15 cellular contexts compared by ENCODE assay signal in genomic region chr13:31920301-31920818, GRCh38.
DNase-seq lines count a peak whose midpoint lies in the region; ATAC-seq and TF ChIP-seq lines count a peak whose summit lies in the region.
"Had no signal": no experiment of that assay in that cellular context is flagged by ENCODE, and none has a peak within 500 bp of the region (broad histone marks: within the 10 kb centered on the region; RNA-seq: fewer than 3 reads in every experiment).

No MANE protein-coding gene starts in this region.

- TF ChIP-seq CTCF in fibroblast of lung (conservative IDR thresholded peaks at IDR 0.05 in 1 of 2, IDR thresholded peaks at IDR 0.05 in 1 of 2; ENCODE audit: low read depth in 1 of 2, low read length in 2 of 2): no peak

- H3K79me2 ChIP-seq in fibroblast of lung (ENCODE audit: control insufficient read depth, insufficient read depth, low read length): no peaks in the 10 kb centered on the region

- no peaks in the 10 kb centered on the region for H3K4me1 ChIP-seq in fibroblast of lung (ENCODE audit: control insufficient read depth, extremely low read depth, insufficient read depth, low read length)

- peak overlapping the region; percentile 15 for H3K4me2 ChIP-seq in fibroblast of lung (ENCODE audit: extremely low read depth, insufficient read depth, low read length)

- no peaks in the 10 kb centered on the region for H3K36me3 ChIP-seq in fibroblast of lung (ENCODE audit: control insufficient read depth, insufficient read depth, low read length)

- DNase-seq in AML-193 (lab: John Stamatoyannopoulos, UW) (peak; percentile 29 to 36), NOMO-1 treated with dmso at 0.1 percent for 144 hours (lab: John Stamatoyannopoulos, UW; ENCODE audit: unreplicated experiment) (peak; percentile 69), fibroblast of lung (ENCODE audit: low read depth in 2 of 2) (peak in 1 of 2 donors; percentile 28), GM19238 (ENCODE audit: insufficient read length, low spot score) (no peak)
- DNase-seq: ACHN; activated CD4-positive, alpha-beta memory T cell treated with anti-CD3 and anti-CD28 coated beads, Interleukin-2, amount 10 ng/mL, durations not matched to agents 7 days and 5 days; activated effector memory CD4-positive, alpha-beta T cell treated with Interleukin-2 at 50 U/mL for 16 hours; dorsolateral prefrontal cortex; NCI-H1105; NCI-H510A; stimulated activated CD4-positive, alpha-beta T cell treated with anti-CD3 and anti-CD28 coated beads, Interleukin-12 subunit alpha, Interleukin-12 subunit beta, amount 100 ng/mL, for 4 hours had no signal

- H3K4me3 ChIP-seq in fibroblast of lung (replicated peaks in 1 of 4; ENCODE audit: control extremely low read depth in 1 of 4, insufficient read depth in 1 of 4, low read depth in 3 of 4, low read length in 4 of 4): no peak overlapping the region
- H3K4me3 ChIP-seq: dorsolateral prefrontal cortex had no signal

- H3K27me3 ChIP-seq in fibroblast of lung (ENCODE audit: control insufficient read depth, insufficient read depth, low read length): no peaks in the 10 kb centered on the region
- H3K27me3 ChIP-seq: dorsolateral prefrontal cortex had no signal

- H3K27ac ChIP-seq in fibroblast of lung (ENCODE audit: insufficient read depth, low read length): no peak overlapping the region

- H3K9ac ChIP-seq in fibroblast of lung (ENCODE audit: insufficient read depth, low read length): no peak overlapping the region

- peak; percentile 63 for ATAC-seq in GM21717 (IDR thresholded peaks at IDR 0.05; ENCODE audit: unreplicated experiment)
- no peak for ATAC-seq in HG03378 (IDR thresholded peaks at IDR 0.05; ENCODE audit: unreplicated experiment)
- no peak for ATAC-seq in HG02884 (IDR thresholded peaks at IDR 0.05; ENCODE audit: unreplicated experiment)
- no peak for ATAC-seq in GM21576 (IDR thresholded peaks at IDR 0.05; ENCODE audit: unreplicated experiment)

- H2AFZ ChIP-seq in fibroblast of lung (ENCODE audit: low read length): no peak overlapping the region

- no peaks in the 10 kb centered on the region for H3K9me3 ChIP-seq in fibroblast of lung (ENCODE audit: control insufficient read depth, insufficient read depth, low read depth, low read length)

- H4K20me1 ChIP-seq in fibroblast of lung (ENCODE audit: control insufficient read depth, extremely low read depth, insufficient read depth, low read length): no peaks in the 10 kb centered on the region
